ENCODE assay signal across 28 cellular contexts in the genomic region with DNA sequence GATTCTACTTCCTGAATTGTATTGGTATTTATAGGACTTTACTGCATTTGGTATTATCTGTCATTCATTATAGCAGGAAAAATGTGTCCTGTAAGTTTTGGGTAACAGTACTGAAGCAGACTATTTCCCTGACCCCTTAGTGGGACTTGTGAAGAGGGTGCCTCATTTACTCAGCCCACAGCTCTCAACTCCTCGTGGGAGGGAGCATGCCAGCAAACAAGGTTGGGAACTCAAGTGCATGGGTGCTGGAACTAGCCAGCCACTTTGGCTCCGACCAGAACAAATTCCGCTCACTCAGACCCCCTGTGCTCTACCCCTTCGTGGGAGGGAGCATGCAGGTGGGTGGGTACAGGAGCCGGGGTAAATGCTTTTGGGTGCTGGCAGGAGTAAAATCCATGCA.
"Had no signal": no experiment of that assay in that cellular context is flagged by ENCODE, and none has a peak within 500 bp of the region (broad histone marks: within the 10 kb centered on the region; RNA-seq: fewer than 3 reads in every experiment).

No MANE protein-coding gene starts in this region.

- H3K4me1 Mint-ChIP-seq: naive thymus-derived CD8-positive, alpha-beta T cell; stimulated activated naive B cell treated with anti-CD40 and anti-IgM and Interleukin-4, amounts not matched to agents 10 μg/mL and 1 μg/mL and 100 μg/mL, for 72 hours had no signal

- H3K27ac ChIP-seq: left lung, lower lobe of right lung, pancreas, prostate gland, skin epidermis, stomach, testis, thyroid gland, transverse colon, upper lobe of left lung had no signal

- H3K27ac Mint-ChIP-seq: naive thymus-derived CD8-positive, alpha-beta T cell; stimulated activated naive B cell treated with anti-CD40 and anti-IgM and Interleukin-4, amounts not matched to agents 10 μg/mL and 1 μg/mL and 100 μg/mL, for 72 hours had no signal

- H3K4me3 Mint-ChIP-seq: naive thymus-derived CD8-positive, alpha-beta T cell; nephron; stimulated activated naive B cell treated with anti-CD40 and anti-IgM and Interleukin-4, amounts not matched to agents 10 μg/mL and 1 μg/mL and 100 μg/mL, for 72 hours had no signal

- ATAC-seq: left colon; left lung; naive thymus-derived CD8-positive, alpha-beta T cell; pancreas; right cardiac atrium; sciatic nerve; stimulated activated naive B cell treated with anti-CD40 and anti-IgM and Interleukin-4, amounts not matched to agents 10 μg/mL and 1 μg/mL and 100 μg/mL, for 72 hours; stimulated activated naive CD8-positive, alpha-beta T cell treated with anti-CD3 and anti-CD28 coated beads, Interleukin-15, Interleukin-2, amounts not matched to agents 100 U/mL and 50 U/mL, for 24 hours had no signal

- H3K4me3 ChIP-seq: left lung, lower lobe of right lung, pancreas, prostate gland, skin epidermis, stomach, testis, thyroid gland, transverse colon, upper lobe of left lung had no signal

- H3K36me3 ChIP-seq: left lung, lower lobe of right lung, pancreas, prostate gland, stomach, thyroid gland, transverse colon, upper lobe of left lung had no signal

- H3K36me3 Mint-ChIP-seq: stimulated activated naive B cell treated with anti-CD40 and anti-IgM and Interleukin-4, amounts not matched to agents 10 μg/mL and 1 μg/mL and 100 μg/mL, for 72 hours had no signal

- H3K27me3 Mint-ChIP-seq: naive thymus-derived CD8-positive, alpha-beta T cell; stimulated activated naive B cell treated with anti-CD40 and anti-IgM and Interleukin-4, amounts not matched to agents 10 μg/mL and 1 μg/mL and 100 μg/mL, for 72 hours had no signal

- H3K9me3 Mint-ChIP-seq: nephron had no signal

- FAIRE-seq: keratinocyte, urothelium cell line had no signal

- H3K9me3 ChIP-seq: left lung, lower lobe of right lung, pancreas, prostate gland, testis, thyroid gland, transverse colon, upper lobe of left lung had no signal

- DNase-seq: hippocampal formation; left colon; left lung; lower lobe of right lung; mammary epithelial cell; mesenchymal stem cell; naive thymus-derived CD8-positive, alpha-beta T cell; nucleus accumbens; retina; right cardiac atrium; stimulated activated CD4-positive, alpha-beta T cell treated with anti-CD3 and anti-CD28 coated beads, Interleukin-12 subunit alpha, Interleukin-12 subunit beta, amount 100 ng/mL, for 4 hours; stimulated activated CD4-positive, alpha-beta T cell treated with anti-CD3 and anti-CD28 coated beads, Interleukin-15, amount 100 ng/mL, for 24 hours; stimulated activated CD4-positive, alpha-beta T cell treated with anti-CD3 and anti-CD28 coated beads, Interleukin-2, amount 100 ng/mL, for 24 hours; stimulated activated CD4-positive, alpha-beta T cell treated with anti-CD3 and anti-CD28 coated beads, Interleukin-4, amount 100 ng/mL, for 1 hour; stimulated activated naive B cell treated with anti-CD40 and anti-IgM and Interleukin-4, amounts not matched to agents 10 μg/mL and 1 μg/mL and 100 μg/mL, for 72 hours; stimulated activated naive CD8-positive, alpha-beta T cell treated with anti-CD3 and anti-CD28 coated beads, Interleukin-15, Interleukin-2, amounts not matched to agents 100 U/mL and 50 U/mL, for 24 hours; stomach; testis; thyroid gland; transverse colon; upper lobe of left lung had no signal

- H3K4me1 ChIP-seq: left lung, lower lobe of right lung, pancreas, prostate gland, stomach, testis, thyroid gland, transverse colon, upper lobe of left lung had no signal

- H3K27me3 ChIP-seq: left lung, pancreas, stomach, testis, thyroid gland, transverse colon, upper lobe of left lung had no signal
